Comparison of ENCODE assay signal across 1 cellular context in genomic region chr9:76571288-76572204, GRCh38.
TF ChIP-seq lines count a peak whose summit lies in the region.

No MANE protein-coding gene starts in this region.

TF ChIP-seq in GM12878, 131 proteins besides CTCF, POLR2A, EP300 and RAD21 (continued from another document):
- TF ChIP-seq ATF2 (IDR thresholded peaks at IDR 0.05; ENCODE audit: low read length), result peak; percentile 23; the same call in 1 of the 2 replicates
- TF ChIP-seq PAX5 (IDR thresholded peaks at IDR 0.05; ENCODE audit: borderline replicate concordance, low read depth, low read length), result 0 out of 2 replicates have a peak, but pooled peaks have one; percentile 21
- peak; percentile 10; the same call in 1 of the 2 replicates for TF ChIP-seq SPI1 (IDR thresholded peaks at IDR 0.05; ENCODE audit: borderline replicate concordance, insufficient read depth, low read depth, low read length)
- TF ChIP-seq E2F4 (IDR thresholded peaks at IDR 0.05; ENCODE audit: low read depth, low read length), result no peak
